In the genomic region with DNA sequence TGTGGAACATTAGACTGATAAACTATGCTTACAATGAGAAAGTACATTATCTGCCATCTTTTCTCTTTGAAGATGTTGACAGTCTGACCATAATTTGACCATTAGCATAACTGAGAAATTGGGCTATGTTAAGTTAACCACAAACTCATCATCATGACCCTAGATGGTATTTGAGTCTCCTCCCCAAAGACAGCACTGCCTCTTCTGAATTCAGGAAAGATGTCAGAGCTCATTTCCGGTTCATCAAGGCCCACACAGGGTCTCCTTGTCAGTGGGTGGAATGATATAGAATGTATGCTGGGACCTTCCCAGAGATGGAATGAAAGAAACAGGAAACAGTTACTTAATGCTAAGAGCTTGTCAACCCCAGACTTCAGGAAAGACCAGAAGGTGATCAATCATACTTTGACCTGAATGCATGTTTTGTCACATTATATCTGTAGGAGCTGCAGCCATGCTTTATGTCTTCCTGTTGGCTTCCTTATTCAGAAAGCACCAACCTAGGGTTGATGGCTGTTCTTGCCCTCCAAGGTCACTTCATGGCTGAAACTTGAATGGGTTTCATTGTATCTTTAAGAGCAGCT, we compare ENCODE assay signal across 10 cellular contexts.
DNase-seq lines count a peak whose midpoint lies in the region; ATAC-seq, FAIRE-seq and TF ChIP-seq lines count a peak whose summit lies in the region.
"Had no signal": no experiment of that assay in that cellular context is flagged by ENCODE, and none has a peak within 500 bp of the region (broad histone marks: within the 10 kb centered on the region; RNA-seq: fewer than 3 reads in every experiment).

No MANE protein-coding gene starts in this region.

- H3K4me1 Mint-ChIP-seq in H9: peaks cover 6 to 13% of the 10 kb centered on the region in 2 experiments
- no peaks in the 10 kb centered on the region for H3K4me1 Mint-ChIP-seq in activated CD4-positive, alpha-beta T cell treated with anti-CD3 and anti-CD28 coated beads for 36 hours

- POLR2A ChIA-PET in K562 (lab: Yijun Ruan, JAX): interaction anchor here (0.7 to 0.8 kb wide), 2 partner anchors 15 to 131 kb away, joined by 3 read pairs; no protein-coding TSS in a partner anchor
- POLR2A ChIA-PET in activated CD4-positive, alpha-beta T cell treated with anti-CD3 and anti-CD28 coated beads for 36 hours (lab: Charles Lee): no interaction called here

- H3K9me3 ChIP-seq in K562 (replicated peaks; ENCODE audit: control insufficient read depth, insufficient read depth, low read depth, low read length): no peaks in the 10 kb centered on the region
- H3K9me3 ChIP-seq in H9 (ENCODE audit: control insufficient read depth, low read depth, low read length): no peaks in the 10 kb centered on the region

- peak; percentile 20 for ATAC-seq in GM19043 (IDR thresholded peaks at IDR 0.05; ENCODE audit: low read depth, unreplicated experiment)
- ATAC-seq in HG03135 (IDR thresholded peaks at IDR 0.05; ENCODE audit: unreplicated experiment): peak; percentile 36
- ATAC-seq in K562: no peak
- ATAC-seq in GM21529 (IDR thresholded peaks at IDR 0.05; ENCODE audit: unreplicated experiment): no peak
- ATAC-seq in activated CD4-positive, alpha-beta T cell treated with anti-CD3 and anti-CD28 coated beads for 36 hours: no peak

- no peak overlapping the region for H2BK12ac ChIP-seq in H9 (ENCODE audit: insufficient read length, low read depth, low read length)

- H3K27ac Mint-ChIP-seq in H9: peak overlapping the region in 1 of 3 experiments; percentile 73; a peak in 1 of 7 replicates
- no peak overlapping the region for H3K27ac Mint-ChIP-seq in activated CD4-positive, alpha-beta T cell treated with anti-CD3 and anti-CD28 coated beads for 36 hours

- H4K8ac ChIP-seq in H9 (replicated peaks; ENCODE audit: insufficient read length, low read depth, low read length): no peak overlapping the region

- no peak overlapping the region for H2AK5ac ChIP-seq in H9 (ENCODE audit: insufficient read length, low read length)

- H3K27me3 ChIP-seq in K562 (ENCODE audit: control insufficient read depth in 2 of 2, insufficient read depth in 2 of 2, low read length in 2 of 2) (no peaks in the 10 kb centered on the region), H9 (ENCODE audit: insufficient read depth, low read length) (no peaks in the 10 kb centered on the region)

- H3K9ac ChIP-seq in K562 (ENCODE audit: insufficient read depth in 1 of 2, low read depth in 2 of 2, low read length in 2 of 2) (no peak overlapping the region), H9 (ENCODE audit: extremely low read depth, insufficient read length, low read length) (no peak overlapping the region)

- H2AFZ ChIP-seq in K562 (ENCODE audit: low read depth, low read length) (no peak overlapping the region), H9 (ENCODE audit: low read length) (no peak overlapping the region)

- no peak overlapping the region for H3K56ac ChIP-seq in H9 (ENCODE audit: insufficient read length, low read depth, low read length)

- no peak overlapping the region for H4K91ac ChIP-seq in H9 (ENCODE audit: insufficient read length, low read depth, low read length)

- H3K79me1 ChIP-seq in H9 (ENCODE audit: insufficient read depth, low read depth, low read length, poor library complexity, severe bottlenecking): no peaks in the 10 kb centered on the region

- no peak overlapping the region for H3K23ac ChIP-seq in H9 (ENCODE audit: insufficient read length, low read depth, low read length)

- no peak for TF ChIP-seq POLR2A in K562 (conservative IDR thresholded peaks at IDR 0.05)

- no peak overlapping the region for H3K4me3 Mint-ChIP-seq in H9
- no peak overlapping the region for H3K4me3 Mint-ChIP-seq in activated CD4-positive, alpha-beta T cell treated with anti-CD3 and anti-CD28 coated beads for 36 hours

- no peak for FAIRE-seq in K562 (lab: Jason Lieb, UNC)

- no peak overlapping the region for H3K4ac ChIP-seq in H9 (ENCODE audit: low read depth, low read length)

- H3T11ph ChIP-seq in H9 (ENCODE audit: low read length): no peak overlapping the region

- DNase-seq in K562 (ENCODE audit: extremely low read depth in 1 of 4, low spot score in 3 of 4) (no peak), pulmonary artery endothelial cell (ENCODE audit: low read depth, low spot score) (peak; percentile 20), anterior cingulate cortex (lab: John Stamatoyannopoulos, UW) (no peak), H9 (no peak)
- no peak for DNase-seq in activated CD4-positive, alpha-beta T cell treated with anti-CD3 and anti-CD28 coated beads for 36 hours
- DNase-seq: activated effector memory CD4-positive, alpha-beta T cell treated with Interleukin-2 at 50 U/mL for 16 hours; stimulated activated CD4-positive, alpha-beta T cell treated with anti-CD3 and anti-CD28 coated beads, Interleukin-4, amount 100 ng/mL, for 1 hour had no signal

- no peak overlapping the region for H3K4me2 ChIP-seq in K562 (ENCODE audit: insufficient read depth, low read length)
- no peak overlapping the region for H3K4me2 ChIP-seq in H9 (ENCODE audit: insufficient read depth, insufficient read length, low read length)

- no peaks in the 10 kb centered on the region for H3K23me2 ChIP-seq in H9 (ENCODE audit: insufficient read length, low read depth, low read length, poor library complexity, severe bottlenecking)

- BruUV-seq in K562 (replicated peaks; lab: Mats Ljungman, UMichigan): no TSS peak

- H2BK20ac ChIP-seq in H9 (ENCODE audit: low read depth, low read length, poor library complexity, severe bottlenecking): no peak overlapping the region

- no peak overlapping the region for H4K5ac ChIP-seq in H9 (ENCODE audit: insufficient read length, low read depth, low read length)

- no peak overlapping the region for H3K4me3 ChIP-seq in K562

- H3K36me3 ChIP-seq in K562 (ENCODE audit: control insufficient read depth, insufficient read depth, low read length): no peaks in the 10 kb centered on the region

- in situ Hi-C loops in K562 (cut with MboI): no loop called here

- no peak overlapping the region for H3K14ac ChIP-seq in H9 (ENCODE audit: insufficient read depth, low read length)

- 7% methylated on average over 1 of the region's 1 CpG for WGBS in K562 (ENCODE audit: insufficient coverage, low coverage, missing lambda C conversion rate)
- WGBS in H9 (ENCODE audit: extremely low coverage, insufficient read length, low lambda C conversion rate): no CpG with 5 or more reads among the region's 1 CpG

- no peak overlapping the region for H2BK120ac ChIP-seq in H9 (ENCODE audit: low read depth, low read length, poor library complexity, severe bottlenecking)

- H3K4me1 ChIP-seq in K562 (replicated peaks in 1 of 2; ENCODE audit: control insufficient read depth in 2 of 2, insufficient read depth in 2 of 2, low read length in 2 of 2) (no peaks in the 10 kb centered on the region; a peak in 1 of 5 replicates), H9 (ENCODE audit: insufficient read depth, low read length) (no peaks in the 10 kb centered on the region)

- H4K20me1 ChIP-seq in K562 (replicated peaks; ENCODE audit: control insufficient read depth, insufficient read depth, low read length): no peaks in the 10 kb centered on the region
- H4K20me1 ChIP-seq in H9 (ENCODE audit: control insufficient read depth, insufficient read depth, insufficient read length): no peaks in the 10 kb centered on the region

- TF ChIP-seq CTCF in K562 (IDR thresholded peaks at IDR 0.05 in 2 of 3, conservative IDR thresholded peaks at IDR 0.05 in 1 of 3; ENCODE audit: insufficient read depth in 2 of 3, low read depth in 1 of 3, low read length in 3 of 3) (no peak), H9 (conservative IDR thresholded peaks at IDR 0.05) (no peak)

- H3K27ac ChIP-seq in K562 (ENCODE audit: extremely low read depth, low read depth, low read length): no peak overlapping the region
- H3K27ac ChIP-seq in H9 (ENCODE audit: insufficient read length, low read depth, low read length): no peak overlapping the region

- no peaks in the 10 kb centered on the region for H3K9me1 ChIP-seq in K562 (ENCODE audit: control insufficient read depth, insufficient read depth, low read length)

- no peak for TF ChIP-seq RAD21 in K562 (CRISPR knock-in tag; conservative IDR thresholded peaks at IDR 0.05 in 1 of 2, IDR thresholded peaks at IDR 0.05 in 1 of 2)

- no peak overlapping the region for H2BK15ac ChIP-seq in H9 (ENCODE audit: low read depth, low read length)

- H3K36me3 Mint-ChIP-seq in H9 (ENCODE audit: insufficient read depth in 1 of 3, low read depth in 3 of 3): no peaks in the 10 kb centered on the region
- no peaks in the 10 kb centered on the region for H3K36me3 Mint-ChIP-seq in activated CD4-positive, alpha-beta T cell treated with anti-CD3 and anti-CD28 coated beads for 36 hours (ENCODE audit: low read depth)

- no peaks in the 10 kb centered on the region for H3K27me3 Mint-ChIP-seq in H9 (ENCODE audit: low read depth)
- H3K27me3 Mint-ChIP-seq in activated CD4-positive, alpha-beta T cell treated with anti-CD3 and anti-CD28 coated beads for 36 hours: peaks cover 4% of the 10 kb centered on the region

- intact Hi-C loops in K562 (cut with micrococcal nuclease): no loop called here
- intact Hi-C loops in activated CD4-positive, alpha-beta T cell treated with anti-CD3 and anti-CD28 coated beads for 36 hours (cut with DNase I, micrococcal nuclease): no loop called here

- no peak overlapping the region for H3K18ac ChIP-seq in H9 (ENCODE audit: insufficient read length, low read depth, low read length)

- H3K79me2 ChIP-seq in K562 (ENCODE audit: control insufficient read depth, insufficient read depth, low read length) (no peaks in the 10 kb centered on the region), H9 (ENCODE audit: insufficient read depth, low read length) (no peaks in the 10 kb centered on the region)

- CTCF ChIA-PET in K562 (lab: Yijun Ruan, JAX; ENCODE audit: low intra/inter-chr PET ratio): no interaction called here
- CTCF ChIA-PET in activated CD4-positive, alpha-beta T cell treated with anti-CD3 and anti-CD28 coated beads for 36 hours (lab: Charles Lee): interaction anchor here (1.2 to 1.4 kb wide), 3 partner anchors 37 to 125 kb away, joined by 3 to 5 read pairs (median 4); no protein-coding TSS in a partner anchor

- H3K9me3 Mint-ChIP-seq in H9: no peaks in the 10 kb centered on the region
- H3K9me3 Mint-ChIP-seq in activated CD4-positive, alpha-beta T cell treated with anti-CD3 and anti-CD28 coated beads for 36 hours (ENCODE audit: low read depth): no peaks in the 10 kb centered on the region

- no peak for TF ChIP-seq EP300 in K562 (IDR thresholded peaks at IDR 0.05; ENCODE audit: low read length)

- no peak overlapping the region for H2BK5ac ChIP-seq in H9 (ENCODE audit: insufficient read length, low read length)

TF ChIP-seq in K562, 482 proteins besides CTCF, POLR2A, EP300 and RAD21 (continues in another document):
- TF ChIP-seq ERF (CRISPR knock-in tag; IDR thresholded peaks at IDR 0.05) (no peak), FOXJ3 (CRISPR knock-in tag; IDR thresholded peaks at IDR 0.05) (no peak), ZBTB17 (CRISPR knock-in tag; IDR thresholded peaks at IDR 0.05) (no peak), ZNF253 (CRISPR knock-in tag; conservative IDR thresholded peaks at IDR 0.05) (no peak), ZNF707 (CRISPR knock-in tag; conservative IDR thresholded peaks at IDR 0.05) (no peak), ZNF589 (CRISPR knock-in tag; IDR thresholded peaks at IDR 0.05; ENCODE audit: low read depth) (0 out of 2 replicates have a peak, but pooled peaks have one; percentile 6), ZFP36 (IDR thresholded peaks at IDR 0.05; ENCODE audit: low read depth, low read length, partially characterized antibody) (no peak)

Comparison
In these comparisons a context has a peak if more than half of its experiments do, and no peak if none do; other contexts are left out.
1. ATAC-seq: peak in GM19043 (single experiment) and HG03135 (single experiment); none in K562 (single experiment), GM21529 (single experiment) and activated CD4-positive, alpha-beta T cell treated with anti-CD3 and anti-CD28 coated beads for 36 hours (single experiment).